ENCODE assay signal across 27 cellular contexts in genomic region chr2:215361876-215362561, GRCh38. TPM values are rescaled to one million over a fixed set of nuclear protein-coding genes. Genes with fewer than 3 reads are reported as not detected.
DNase-seq lines count a peak whose midpoint lies in the region; ATAC-seq and TF ChIP-seq lines count a peak whose summit lies in the region.
"Had no signal": no experiment of that assay in that cellular context is flagged by ENCODE, and none has a peak within 500 bp of the region (broad histone marks: within the 10 kb centered on the region; RNA-seq: fewer than 3 reads in every experiment).

No MANE protein-coding gene starts in this region.

- no peak overlapping the region for H3K4me3 ChIP-seq in ACC112 (ENCODE audit: low read depth, low read length)
- H3K4me3 ChIP-seq in LNCaP clone FGC (ENCODE audit: low read depth, low read length), result no peak overlapping the region
- no peak overlapping the region for H3K4me3 ChIP-seq in cardiac fibroblast (replicated peaks in 1 of 2; ENCODE audit: low read depth in 2 of 2, low read length in 2 of 2)
- H3K4me3 ChIP-seq: heart right ventricle, prostate gland, vagina had no signal

- H3K4me3 Mint-ChIP-seq in stimulated activated naive CD8-positive, alpha-beta T cell treated with anti-CD3 and anti-CD28 coated beads, Interleukin-15, amount 100 ng/mL, for 72 hours, result no peak overlapping the region
- H3K4me3 Mint-ChIP-seq: activated CD4-positive, alpha-beta memory T cell treated with anti-CD3 and anti-CD28 coated beads, Interleukin-2, amount 10 ng/mL, durations not matched to agents 7 days and 5 days; activated T-helper 17 cell treated with anti-CD3 and anti-CD28 coated beads, Interleukin-2, amount 50 U/mL, for 72 hours; B cell; stimulated activated naive CD8-positive, alpha-beta T cell treated with anti-CD3 and anti-CD28 coated beads, Interleukin-15, Interleukin-2, amounts not matched to agents 100 ng/mL and 50 ng/mL, for 24 hours; T-cell had no signal

- ATAC-seq in left lobe of liver, result peak; percentile 23
- no peak for ATAC-seq in stimulated activated naive CD8-positive, alpha-beta T cell treated with anti-CD3 and anti-CD28 coated beads, Interleukin-15, amount 100 ng/mL, for 72 hours
- ATAC-seq: activated CD4-positive, CD25-positive, alpha-beta regulatory T cell treated with anti-CD3 and anti-CD28 coated beads, Interleukin-2, amount 50 U/mL, for 24 hours; activated naive CD4-positive, alpha-beta T cell treated with anti-CD3 and anti-CD28 coated beads, Interleukin-2, amount 50 U/mL, for 72 hours; activated T-helper 17 cell treated with anti-CD3 and anti-CD28 coated beads, Interleukin-2, amount 50 U/mL, for 72 hours; foreskin keratinocyte; HCT116; heart right ventricle; Panc1; T-cell had no signal

- no peak for TF ChIP-seq CTCF in LNCaP clone FGC (IDR thresholded peaks at IDR 0.05; ENCODE audit: control insufficient read depth, extremely low read depth, insufficient read depth)
- TF ChIP-seq CTCF in cardiac fibroblast (IDR thresholded peaks at IDR 0.05; ENCODE audit: low read depth, low read length), result no peak

- H3K79me2 ChIP-seq in ACC112 (ENCODE audit: control insufficient read depth, insufficient read depth, low read length, unreplicated experiment), result no peaks in the 10 kb centered on the region

- DNase-seq in LNCaP clone FGC (ENCODE audit: low read depth) (peak; percentile 66), cardiac fibroblast (ENCODE audit: low read depth in 2 of 2) (peak; percentile 48 to 54), left lobe of liver (ENCODE audit: low spot score) (no peak), DMS53 treated with DMSO at 0.1 percent for 48 hours (lab: John Stamatoyannopoulos, UW; ENCODE audit: unreplicated experiment) (no peak), hypothalamus (lab: John Stamatoyannopoulos, UW) (no peak), NCI-H2081 (lab: John Stamatoyannopoulos, UW) (no peak)
- no peak for DNase-seq in stimulated activated naive CD8-positive, alpha-beta T cell treated with anti-CD3 and anti-CD28 coated beads, Interleukin-15, amount 100 ng/mL, for 72 hours
- DNase-seq: activated CD4-positive, alpha-beta memory T cell treated with anti-CD3 and anti-CD28 coated beads, Interleukin-2, amount 10 ng/mL, durations not matched to agents 7 days and 5 days; activated CD8-positive, alpha-beta memory T cell treated with anti-CD3 and anti-CD28 coated beads, Interleukin-2, amount 50 U/mL, for 48 hours; aorta; COR-L47; DND-41; heart right ventricle; NCI-H2081 treated with DMSO at 0.1 percent for 48 hours; NCI-H226; T-cell had no signal

- H3K27ac Mint-ChIP-seq in stimulated activated naive CD8-positive, alpha-beta T cell treated with anti-CD3 and anti-CD28 coated beads, Interleukin-15, amount 100 ng/mL, for 72 hours, result no peak overlapping the region
- H3K27ac Mint-ChIP-seq: activated CD4-positive, alpha-beta memory T cell treated with anti-CD3 and anti-CD28 coated beads, Interleukin-2, amount 10 ng/mL, durations not matched to agents 7 days and 5 days; activated T-helper 17 cell treated with anti-CD3 and anti-CD28 coated beads, Interleukin-2, amount 50 U/mL, for 72 hours; B cell; stimulated activated naive CD8-positive, alpha-beta T cell treated with anti-CD3 and anti-CD28 coated beads, Interleukin-15, Interleukin-2, amounts not matched to agents 100 ng/mL and 50 ng/mL, for 24 hours; T-cell had no signal

- H3K4me1 Mint-ChIP-seq in stimulated activated naive CD8-positive, alpha-beta T cell treated with anti-CD3 and anti-CD28 coated beads, Interleukin-15, amount 100 ng/mL, for 72 hours, result no peaks in the 10 kb centered on the region
- H3K4me1 Mint-ChIP-seq: activated CD4-positive, alpha-beta memory T cell treated with anti-CD3 and anti-CD28 coated beads, Interleukin-2, amount 10 ng/mL, durations not matched to agents 7 days and 5 days; activated T-helper 17 cell treated with anti-CD3 and anti-CD28 coated beads, Interleukin-2, amount 50 U/mL, for 72 hours; T-cell had no signal

- no peak overlapping the region for H2AFZ ChIP-seq in ACC112 (ENCODE audit: low read length, unreplicated experiment)

- no peaks in the 10 kb centered on the region for H3K27me3 ChIP-seq in ACC112 (ENCODE audit: insufficient read depth, low read length)
- H3K27me3 ChIP-seq: foreskin keratinocyte, heart right ventricle, vagina had no signal

- no peaks in the 10 kb centered on the region for H3K9me3 Mint-ChIP-seq in stimulated activated naive CD8-positive, alpha-beta T cell treated with anti-CD3 and anti-CD28 coated beads, Interleukin-15, amount 100 ng/mL, for 72 hours
- H3K9me3 Mint-ChIP-seq: activated CD4-positive, alpha-beta memory T cell treated with anti-CD3 and anti-CD28 coated beads, Interleukin-2, amount 10 ng/mL, durations not matched to agents 7 days and 5 days; activated naive CD4-positive, alpha-beta T cell treated with anti-CD3 and anti-CD28 coated beads, Interleukin-2, amount 50 U/mL, for 72 hours; activated T-helper 17 cell treated with anti-CD3 and anti-CD28 coated beads, Interleukin-2, amount 50 U/mL, for 72 hours; stimulated activated naive CD8-positive, alpha-beta T cell treated with anti-CD3 and anti-CD28 coated beads, Interleukin-15, Interleukin-2, amounts not matched to agents 100 ng/mL and 50 ng/mL, for 24 hours; T-cell had no signal

- H3K36me3 ChIP-seq in ACC112 (ENCODE audit: insufficient read depth, low read length), result peaks cover 68% of the 10 kb centered on the region
- H3K36me3 ChIP-seq: prostate gland had no signal

- H3K27me3 Mint-ChIP-seq in stimulated activated naive CD8-positive, alpha-beta T cell treated with anti-CD3 and anti-CD28 coated beads, Interleukin-15, amount 100 ng/mL, for 72 hours, result no peaks in the 10 kb centered on the region
- H3K27me3 Mint-ChIP-seq: activated CD4-positive, alpha-beta memory T cell treated with anti-CD3 and anti-CD28 coated beads, Interleukin-2, amount 10 ng/mL, durations not matched to agents 7 days and 5 days; activated T-helper 17 cell treated with anti-CD3 and anti-CD28 coated beads, Interleukin-2, amount 50 U/mL, for 72 hours; B cell; stimulated activated naive CD8-positive, alpha-beta T cell treated with anti-CD3 and anti-CD28 coated beads, Interleukin-15, Interleukin-2, amounts not matched to agents 100 ng/mL and 50 ng/mL, for 24 hours; T-cell had no signal

- peak overlapping the region; percentile 58 for H3K27ac ChIP-seq in ACC112 (ENCODE audit: low read depth, low read length)
- H3K27ac ChIP-seq: foreskin keratinocyte, heart right ventricle, prostate gland, vagina had no signal

- peaks cover 11% of the 10 kb centered on the region for H3K4me1 ChIP-seq in ACC112 (ENCODE audit: control insufficient read depth, insufficient read depth, low read length, unreplicated experiment)
- H3K4me1 ChIP-seq: foreskin keratinocyte, heart right ventricle, prostate gland, vagina had no signal

RNA-seq across cellular contexts. Expression of gene ATIC, which starts 50.2 kb away (rescaled TPM):
- 43.2 TPM for total RNA-seq in left lobe of liver

Comparison
In these comparisons a context has a peak if more than half of its experiments do, and no peak if none do; other contexts are left out.
1. DNase-seq: peak in LNCaP clone FGC (single experiment) and cardiac fibroblast (2 of 2); none in left lobe of liver (single experiment), stimulated activated naive CD8-positive, alpha-beta T cell treated with anti-CD3 and anti-CD28 coated beads, Interleukin-15, amount 100 ng/mL, for 72 hours (0 of 2), DMS53 treated with DMSO at 0.1 percent for 48 hours (single experiment), hypothalamus (0 of 51) and NCI-H2081 (0 of 2).